In genomic region chr5:134003064-134003956, GRCh38 we compare ENCODE assay signal across 8 cellular contexts. TPM values are rescaled to one million over a fixed set of nuclear protein-coding genes. Genes with fewer than 3 reads are reported as not detected.
DNase-seq lines count a peak whose midpoint lies in the region; ATAC-seq and TF ChIP-seq lines count a peak whose summit lies in the region.

No MANE protein-coding gene starts in this region.

- POLR2A ChIA-PET in activated CD8-positive, alpha-beta T cell treated with anti-CD3 and anti-CD28 coated beads for 36 hours (lab: Charles Lee) = interaction anchor here (0.6 to 3.4 kb wide), 27 partner anchors 8 to 1861 kb away, joined by 3 to 23 read pairs (median 6); partner anchors contain the start of genes C5orf15, PPP2CA and SKP1

- peaks cover 40% of the 10 kb centered on the region for H3K36me3 Mint-ChIP-seq in activated CD8-positive, alpha-beta T cell treated with anti-CD3 and anti-CD28 coated beads for 36 hours (ENCODE audit: low read depth)

- no peaks in the 10 kb centered on the region for H3K27me3 Mint-ChIP-seq in activated CD8-positive, alpha-beta T cell treated with anti-CD3 and anti-CD28 coated beads for 36 hours

- TF ChIP-seq CTCF in GM06990 (IDR thresholded peaks at IDR 0.05; ENCODE audit: insufficient read depth, low read length, poor library complexity, severe bottlenecking) = no peak
- TF ChIP-seq CTCF in activated CD8-positive, alpha-beta T cell treated with anti-CD3 and anti-CD28 coated beads for 36 hours (IDR thresholded peaks at IDR 0.05) = no peak
- no peak for TF ChIP-seq CTCF in fibroblast of the aortic adventitia (IDR thresholded peaks at IDR 0.05; ENCODE audit: insufficient read depth, low read length)
- no peak for TF ChIP-seq CTCF in gastrocnemius medialis (IDR thresholded peaks at IDR 0.05 in 4 of 5, conservative IDR thresholded peaks at IDR 0.05 in 1 of 5)

- no peak for TF ChIP-seq POLR2A in gastrocnemius medialis (IDR thresholded peaks at IDR 0.05)

- ATAC-seq in HG02938 (IDR thresholded peaks at IDR 0.05; ENCODE audit: unreplicated experiment) (peak; percentile 1), gastrocnemius medialis (peak; percentile 0 to 3), GM19467 (IDR thresholded peaks at IDR 0.05; ENCODE audit: unreplicated experiment) (no peak), GM18519 (IDR thresholded peaks at IDR 0.05; ENCODE audit: low FRiP score, unreplicated experiment) (no peak)
- peak; percentile 1 for ATAC-seq in activated CD8-positive, alpha-beta T cell treated with anti-CD3 and anti-CD28 coated beads for 36 hours

- H3K27me3 ChIP-seq in GM06990 (replicated peaks; ENCODE audit: control insufficient read depth, insufficient read depth, low read length) = no peaks in the 10 kb centered on the region
- H3K27me3 ChIP-seq in gastrocnemius medialis = no peaks in the 10 kb centered on the region

- H3K4me1 ChIP-seq in gastrocnemius medialis = peaks cover 60 to 65% of the 10 kb centered on the region in 2 donors

- intact Hi-C loops in activated CD8-positive, alpha-beta T cell treated with anti-CD3 and anti-CD28 coated beads for 36 hours (cut with micrococcal nuclease) = no loop called here
- intact Hi-C loops in gastrocnemius medialis (cut with DNase I; ENCODE audit: low total_unique reads) = loop anchor here (5.0 to 10.0 kb wide), 3 partner anchors 224 to 1629 kb away; partner anchors contain the start of gene PPP2CA

- peaks cover 9% of the 10 kb centered on the region for H3K36me3 ChIP-seq in GM06990 (ENCODE audit: control insufficient read depth, insufficient read depth, low read length)
- H3K36me3 ChIP-seq in gastrocnemius medialis = no peaks in the 10 kb centered on the region

- peaks cover 49% of the 10 kb centered on the region for H3K4me1 Mint-ChIP-seq in activated CD8-positive, alpha-beta T cell treated with anti-CD3 and anti-CD28 coated beads for 36 hours (ENCODE audit: low read depth)

- in situ Hi-C loops in gastrocnemius medialis (cut with MboI; ENCODE audit: low sequenced_read_pairs in 4 of 4) = no loop called here

- peak overlapping the region; percentile 95 for H3K4me3 Mint-ChIP-seq in activated CD8-positive, alpha-beta T cell treated with anti-CD3 and anti-CD28 coated beads for 36 hours

- CTCF ChIA-PET in activated CD8-positive, alpha-beta T cell treated with anti-CD3 and anti-CD28 coated beads for 36 hours (lab: Charles Lee) = interaction anchor here (0.9 to 3.2 kb wide), 6 partner anchors 10 to 153 kb away, joined by 3 to 19 read pairs (median 4); no protein-coding TSS in a partner anchor

- H3K27ac ChIP-seq in gastrocnemius medialis = peak overlapping the region; percentile 91 to 100 (median 98)

- no peak for DNase-seq in GM06990 (ENCODE audit: extremely low read depth, insufficient read length)
- DNase-seq in activated CD8-positive, alpha-beta T cell treated with anti-CD3 and anti-CD28 coated beads for 36 hours = peak; percentile 63
- DNase-seq in fibroblast of the aortic adventitia (ENCODE audit: low read depth) = no peak
- no peak for DNase-seq in gastrocnemius medialis
- DNase-seq in GM19240 (ENCODE audit: insufficient read length, low spot score) = no peak

- peak overlapping the region; percentile 99 for H3K27ac Mint-ChIP-seq in activated CD8-positive, alpha-beta T cell treated with anti-CD3 and anti-CD28 coated beads for 36 hours

- H3K4me3 ChIP-seq in GM06990 (replicated peaks; ENCODE audit: low read depth, low read length) (peak overlapping the region; percentile 84), fibroblast of the aortic adventitia (ENCODE audit: low read depth, low read length) (peak overlapping the region; percentile 79), gastrocnemius medialis (peak overlapping the region; percentile 72 to 96 (median 84))

- no peaks in the 10 kb centered on the region for H3K9me3 Mint-ChIP-seq in activated CD8-positive, alpha-beta T cell treated with anti-CD3 and anti-CD28 coated beads for 36 hours

- H3K9me3 ChIP-seq in gastrocnemius medialis = no peaks in the 10 kb centered on the region

RNA-seq across cellular contexts. Expression of gene VDAC1, which starts 1.5 kb away (rescaled TPM):
- total RNA-seq in activated CD8-positive, alpha-beta T cell treated with anti-CD3 and anti-CD28 coated beads for 36 hours = 100 to 1,000 TPM; 481 to 484 TPM
- 91.3 and 277 TPM in 2 replicates for total RNA-seq in fibroblast of the aortic adventitia (ENCODE audit: low replicate concordance)
- 100 to 1,000 TPM; 412 to 611 (median 495) TPM for total RNA-seq in gastrocnemius medialis

RNA-seq across cellular contexts. Expression of gene C5orf15, which starts 34.9 kb away (rescaled TPM):
- total RNA-seq in activated CD8-positive, alpha-beta T cell treated with anti-CD3 and anti-CD28 coated beads for 36 hours = 10 to 100 TPM; 27.4 to 30.8 TPM
- 31.1 and 66.6 TPM in 2 replicates for total RNA-seq in fibroblast of the aortic adventitia (ENCODE audit: low replicate concordance)
- 10 to 100 TPM; 18.7 to 30.3 (median 24.4) TPM for total RNA-seq in gastrocnemius medialis

Comparison
In these comparisons a context has a peak if more than half of its experiments do, and no peak if none do; other contexts are left out.
1. ATAC-seq: peak in HG02938 (single experiment), activated CD8-positive, alpha-beta T cell treated with anti-CD3 and anti-CD28 coated beads for 36 hours (single experiment) and gastrocnemius medialis (2 of 2); none in GM19467 (single experiment) and GM18519 (single experiment).
2. Peak in every context shown above with its lines, with median percentiles within 50 percentile points of each other: H3K4me3 ChIP-seq.